8 cellular contexts compared by ENCODE assay signal in the genomic region with DNA sequence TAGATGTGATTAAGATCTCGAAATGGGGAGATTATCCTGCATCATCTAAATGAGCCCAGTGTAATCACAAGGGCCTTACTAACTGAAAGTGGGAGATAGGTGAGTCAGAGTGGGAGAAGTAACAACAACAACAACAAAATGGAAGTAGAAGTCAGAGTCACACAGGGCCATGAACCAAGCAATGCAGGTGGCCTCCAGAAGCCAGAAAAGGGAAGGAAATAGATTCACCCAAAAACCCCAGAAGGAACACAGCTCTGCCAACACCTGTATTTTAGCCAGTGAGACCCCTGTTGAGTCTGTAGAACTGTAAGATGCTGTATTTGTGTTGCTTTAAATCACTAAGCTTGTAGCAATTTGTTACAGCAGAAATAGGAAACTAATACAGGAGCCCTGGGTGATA. TPM values are rescaled to one million over a fixed set of nuclear protein-coding genes. Genes with fewer than 3 reads are reported as not detected.
DNase-seq lines count a peak whose midpoint lies in the region; ATAC-seq and TF ChIP-seq lines count a peak whose summit lies in the region.

No MANE protein-coding gene starts in this region.

- no peak overlapping the region for H2BK12ac ChIP-seq in H9 (ENCODE audit: insufficient read length, low read depth, low read length)

- peak overlapping the region; percentile 87 for H3K4me3 Mint-ChIP-seq in activated T-cell treated with anti-CD3 and anti-CD28 coated beads, Interleukin-2, amount 50 U/mL, for 24 hours
- H3K4me3 Mint-ChIP-seq in stimulated activated naive B cell treated with anti-CD40 and anti-IgM and Interleukin-4, amounts not matched to agents 10 μg/mL and 1 μg/mL and 100 μg/mL, for 72 hours = peak overlapping the region; percentile 95 to 97
- no peak overlapping the region for H3K4me3 Mint-ChIP-seq in H9

- H3K36me3 Mint-ChIP-seq in activated T-cell treated with anti-CD3 and anti-CD28 coated beads, Interleukin-2, amount 50 U/mL, for 24 hours (ENCODE audit: low read depth) = peaks cover 87% of the 10 kb centered on the region
- peaks cover 46 to 73% of the 10 kb centered on the region in 2 donors for H3K36me3 Mint-ChIP-seq in stimulated activated naive B cell treated with anti-CD40 and anti-IgM and Interleukin-4, amounts not matched to agents 10 μg/mL and 1 μg/mL and 100 μg/mL, for 72 hours
- peaks cover 0 to 35% (median 20%) of the 10 kb centered on the region in 3 experiments; a peak in 5 of 7 replicates for H3K36me3 Mint-ChIP-seq in H9 (ENCODE audit: insufficient read depth in 1 of 3, low read depth in 3 of 3)

- H3K9me3 ChIP-seq in body of pancreas (no peaks in the 10 kb centered on the region), H9 (ENCODE audit: control insufficient read depth, low read depth, low read length) (no peaks in the 10 kb centered on the region)

- H3K4ac ChIP-seq in H9 (ENCODE audit: low read depth, low read length) = no peak overlapping the region

- no peak overlapping the region for H3K4me3 ChIP-seq in body of pancreas

- H3T11ph ChIP-seq in H9 (ENCODE audit: low read length) = no peak overlapping the region

- no peak overlapping the region for H4K5ac ChIP-seq in H9 (ENCODE audit: insufficient read length, low read depth, low read length)

- ATAC-seq in HG03280 (IDR thresholded peaks at IDR 0.05; ENCODE audit: unreplicated experiment) (peak; percentile 27), body of pancreas (no peak), left colon (no peak)
- peak; percentile 38 to 42 for ATAC-seq in stimulated activated naive B cell treated with anti-CD40 and anti-IgM and Interleukin-4, amounts not matched to agents 10 μg/mL and 1 μg/mL and 100 μg/mL, for 72 hours (replicated peaks)

- no peak overlapping the region for H4K91ac ChIP-seq in H9 (ENCODE audit: insufficient read length, low read depth, low read length)

- no peak for TF ChIP-seq CTCF in body of pancreas (IDR thresholded peaks at IDR 0.05)
- no peak for TF ChIP-seq CTCF in H9 (conservative IDR thresholded peaks at IDR 0.05)

- no peaks in the 10 kb centered on the region for H4K20me1 ChIP-seq in H9 (ENCODE audit: control insufficient read depth, insufficient read depth, insufficient read length)

- no peak overlapping the region for H2AK5ac ChIP-seq in H9 (ENCODE audit: insufficient read length, low read length)

- H3K23ac ChIP-seq in H9 (ENCODE audit: insufficient read length, low read depth, low read length) = no peak overlapping the region

- H3K4me1 Mint-ChIP-seq in activated T-cell treated with anti-CD3 and anti-CD28 coated beads, Interleukin-2, amount 50 U/mL, for 24 hours (ENCODE audit: low read depth) = peaks cover 75% of the 10 kb centered on the region
- H3K4me1 Mint-ChIP-seq in stimulated activated naive B cell treated with anti-CD40 and anti-IgM and Interleukin-4, amounts not matched to agents 10 μg/mL and 1 μg/mL and 100 μg/mL, for 72 hours = peaks cover 59 to 79% of the 10 kb centered on the region in 2 donors
- peaks cover 42 to 45% of the 10 kb centered on the region in 2 experiments for H3K4me1 Mint-ChIP-seq in H9

- H3K79me1 ChIP-seq in H9 (ENCODE audit: insufficient read depth, low read depth, low read length, poor library complexity, severe bottlenecking) = no peaks in the 10 kb centered on the region

- H3K18ac ChIP-seq in H9 (ENCODE audit: insufficient read length, low read depth, low read length) = no peak overlapping the region

- H3K27ac Mint-ChIP-seq in activated T-cell treated with anti-CD3 and anti-CD28 coated beads, Interleukin-2, amount 50 U/mL, for 24 hours = peak overlapping the region; percentile 95
- peak overlapping the region; percentile 99 for H3K27ac Mint-ChIP-seq in stimulated activated naive B cell treated with anti-CD40 and anti-IgM and Interleukin-4, amounts not matched to agents 10 μg/mL and 1 μg/mL and 100 μg/mL, for 72 hours
- H3K27ac Mint-ChIP-seq in H9 = peak overlapping the region in 1 of 3 experiments; percentile 50; a peak in 1 of 7 replicates

- H3K4me2 ChIP-seq in H9 (ENCODE audit: insufficient read depth, insufficient read length, low read length) = no peak overlapping the region

- intact Hi-C loops in body of pancreas (cut with DNase I) = no loop called here
- intact Hi-C loops in left colon (cut with DNase I, micrococcal nuclease) = no loop called here

- H3K9ac ChIP-seq in H9 (ENCODE audit: extremely low read depth, insufficient read length, low read length) = no peak overlapping the region

- H3K4me1 ChIP-seq in body of pancreas = peaks cover 68% of the 10 kb centered on the region
- no peaks in the 10 kb centered on the region; the same call in 1 of the 2 replicates for H3K4me1 ChIP-seq in H9 (ENCODE audit: insufficient read depth, low read length)

- H3K27me3 Mint-ChIP-seq in activated T-cell treated with anti-CD3 and anti-CD28 coated beads, Interleukin-2, amount 50 U/mL, for 24 hours = no peaks in the 10 kb centered on the region
- H3K27me3 Mint-ChIP-seq in stimulated activated naive B cell treated with anti-CD40 and anti-IgM and Interleukin-4, amounts not matched to agents 10 μg/mL and 1 μg/mL and 100 μg/mL, for 72 hours = no peaks in the 10 kb centered on the region
- H3K27me3 Mint-ChIP-seq in H9 (ENCODE audit: low read depth) = peaks cover 12% of the 10 kb centered on the region

- H3K56ac ChIP-seq in H9 (ENCODE audit: insufficient read length, low read depth, low read length) = no peak overlapping the region

- H3K9me3 Mint-ChIP-seq in activated T-cell treated with anti-CD3 and anti-CD28 coated beads, Interleukin-2, amount 50 U/mL, for 24 hours = no peaks in the 10 kb centered on the region
- no peaks in the 10 kb centered on the region for H3K9me3 Mint-ChIP-seq in stimulated activated naive B cell treated with anti-CD40 and anti-IgM and Interleukin-4, amounts not matched to agents 10 μg/mL and 1 μg/mL and 100 μg/mL, for 72 hours
- no peaks in the 10 kb centered on the region; a peak in 1 of 5 replicates for H3K9me3 Mint-ChIP-seq in H9

- no peak overlapping the region for H4K8ac ChIP-seq in H9 (replicated peaks; ENCODE audit: insufficient read length, low read depth, low read length)

- H3K27me3 ChIP-seq in body of pancreas (no peaks in the 10 kb centered on the region), H9 (ENCODE audit: insufficient read depth, low read length) (no peaks in the 10 kb centered on the region)

- no peak for DNase-seq in activated T-cell treated with anti-CD3 and anti-CD28 coated beads, Interleukin-2, amount 50 U/mL, for 24 hours
- DNase-seq in activated T-cell treated with anti-CD3 and anti-CD28 coated beads for 4 hours (no peak), body of pancreas (no peak), left colon (no peak), H9 (no peak), NCI-H510A (lab: John Stamatoyannopoulos, UW) (no peak)
- peak; percentile 63 for DNase-seq in stimulated activated naive B cell treated with anti-CD40 and anti-IgM and Interleukin-4, amounts not matched to agents 10 μg/mL and 1 μg/mL and 100 μg/mL, for 72 hours

- peaks cover 4 to 18% of the 10 kb centered on the region in 2 donors for H3K36me3 ChIP-seq in body of pancreas (replicated peaks in 1 of 2; ENCODE audit: insufficient read depth in 1 of 2, low read depth in 2 of 2)

- no peak overlapping the region for H2BK15ac ChIP-seq in H9 (ENCODE audit: low read depth, low read length)

- peaks cover 17% of the 10 kb centered on the region for H3K23me2 ChIP-seq in H9 (ENCODE audit: insufficient read length, low read depth, low read length, poor library complexity, severe bottlenecking)

- H3K27ac ChIP-seq in body of pancreas = peak overlapping the region in 3 of 4 donors; percentile 94 to 99 (median 97)
- no peak overlapping the region for H3K27ac ChIP-seq in H9 (ENCODE audit: insufficient read length, low read depth, low read length)

- no peak overlapping the region for H2AFZ ChIP-seq in H9 (ENCODE audit: low read length)

- 53 to 58% methylated on average over 1 of the region's 1 CpG for WGBS in body of pancreas, 2 donors
- no CpG with 5 or more reads among the region's 1 CpG for WGBS in H9 (ENCODE audit: extremely low coverage, insufficient read length, low lambda C conversion rate)

- H2BK5ac ChIP-seq in H9 (ENCODE audit: insufficient read length, low read length) = no peak overlapping the region

- no peak overlapping the region for H2BK20ac ChIP-seq in H9 (ENCODE audit: low read depth, low read length, poor library complexity, severe bottlenecking)

- H3K14ac ChIP-seq in H9 (ENCODE audit: insufficient read depth, low read length) = no peak overlapping the region

- H3K79me2 ChIP-seq in H9 (ENCODE audit: insufficient read depth, low read length) = no peaks in the 10 kb centered on the region

- H2BK120ac ChIP-seq in H9 (ENCODE audit: low read depth, low read length, poor library complexity, severe bottlenecking) = no peak overlapping the region

- no peak for TF ChIP-seq POLR2A in body of pancreas (IDR thresholded peaks at IDR 0.05)

RNA-seq across cellular contexts. Expression of a gene that starts 4.1 kb away (rescaled TPM):
- total RNA-seq in body of pancreas = 100 to 1,000 TPM in 1 of 2 donors, 10 to 100 TPM in 1; 63.0 to 118 TPM
- 100 to 1,000 TPM; 268 to 291 TPM for total RNA-seq in left colon
- total RNA-seq in H9 (2021) = 76.7 and 80.5 TPM in 2 replicates

RNA-seq across cellular contexts. Expression of a gene that starts 21.3 kb away (rescaled TPM):
- total RNA-seq in body of pancreas = not detected
- under 1 TPM; 0.31 to 0.34 TPM for total RNA-seq in left colon
- total RNA-seq in H9 (2021) = 0.53 and 0.85 TPM in 2 replicates

RNA-seq across cellular contexts. Expression of a gene that starts 24.2 kb away (rescaled TPM):
- total RNA-seq in body of pancreas (1 to 10 TPM; 2.3 to 4.9 TPM), left colon (10 to 100 TPM; 31.5 to 46.3 TPM), H9 (2021) (11.3 and 12.3 TPM in 2 replicates)

RNA-seq across cellular contexts. Expression of a gene that starts 32.8 kb away (rescaled TPM):
- not detected for total RNA-seq in body of pancreas
- total RNA-seq in left colon = not detected
- total RNA-seq in H9 (2021) = not detected in 2 replicates

RNA-seq across cellular contexts. Expression of a gene that starts 58.8 kb away (rescaled TPM):
- total RNA-seq in body of pancreas = not detected
- total RNA-seq in left colon = not detected
- not detected in 2 replicates for total RNA-seq in H9 (2021)

Comparison
In these comparisons a context has a peak if more than half of its experiments do, and no peak if none do; other contexts are left out.
1. H3K4me3 Mint-ChIP-seq: peak in activated T-cell treated with anti-CD3 and anti-CD28 coated beads, Interleukin-2, amount 50 U/mL, for 24 hours (single experiment) and stimulated activated naive B cell treated with anti-CD40 and anti-IgM and Interleukin-4, amounts not matched to agents 10 μg/mL and 1 μg/mL and 100 μg/mL, for 72 hours (2 of 2); none in H9 (0 of 2).
2. ATAC-seq: peak in HG03280 (single experiment) and stimulated activated naive B cell treated with anti-CD40 and anti-IgM and Interleukin-4, amounts not matched to agents 10 μg/mL and 1 μg/mL and 100 μg/mL, for 72 hours (2 of 2); none in body of pancreas (single experiment) and left colon (single experiment).